In genomic region chr2:213679894-213680293, GRCh38 we compare ENCODE assay signal across 21 cellular contexts.
A peak's percentile ranks its signal among the peaks of the same experiment; 100 is the strongest.
DNase-seq lines count a peak whose midpoint lies in the region; ATAC-seq and TF ChIP-seq lines count a peak whose summit lies in the region.
"Had no signal": no experiment of that assay in that cellular context is flagged by ENCODE, and none has a peak within 500 bp of the region (broad histone marks: within the 10 kb centered on the region; RNA-seq: fewer than 3 reads in every experiment).

No MANE protein-coding gene starts in this region.

- no peak overlapping the region for H3K27ac ChIP-seq in naive thymus-derived CD4-positive, alpha-beta T cell (ENCODE audit: low read depth, low read length)
- H3K27ac ChIP-seq: C4-2B had no signal

- H3K9me3 ChIP-seq in naive thymus-derived CD4-positive, alpha-beta T cell (ENCODE audit: control insufficient read depth in 2 of 3, low read length in 3 of 3): no peaks in the 10 kb centered on the region

- no peaks in the 10 kb centered on the region for H3K4me1 Mint-ChIP-seq in stimulated activated memory B cell treated with anti-CD40 and anti-IgM and Interleukin-4, amounts not matched to agents 10 μg/mL and 1 μg/mL and 100 μg/mL, for 72 hours
- peaks cover 0 to 1% (median 0%) of the 10 kb centered on the region in 7 donors for H3K4me1 Mint-ChIP-seq in naive thymus-derived CD4-positive, alpha-beta T cell
- H3K4me1 Mint-ChIP-seq in T-helper 2 cell treated with Interferon-gamma antibody and Interleukin-4, amounts not matched to agents 5 μg/mL and 100 μg/mL, for 36 hours (ENCODE audit: low read depth): no peaks in the 10 kb centered on the region

- H3K27me3 ChIP-seq in naive thymus-derived CD4-positive, alpha-beta T cell (ENCODE audit: control insufficient read depth in 2 of 2, insufficient read depth in 2 of 2, low read length in 2 of 2): no peaks in the 10 kb centered on the region

- DNase-seq in GM12865 (ENCODE audit: low read depth) (peak; percentile 21), germinal center (ENCODE audit: low spot score) (peak; percentile 13), SHP77 treated with DMSO at 0.1 percent for 48 hours (lab: John Stamatoyannopoulos, UW) (no peak), T-helper 2 cell (no peak)
- DNase-seq in naive thymus-derived CD4-positive, alpha-beta T cell: no peak
- no peak for DNase-seq in T-helper 2 cell treated with Interferon-gamma antibody and Interleukin-4, amounts not matched to agents 5 μg/mL and 100 μg/mL, for 36 hours (ENCODE audit: low spot score)
- DNase-seq: ACHN; AML-193; Calu3; CD4-positive, alpha-beta T cell; DMS79 treated with DMSO at 0.1 percent for 48 hours; EL; GOT3; H7; HFFc6; IMR-90 had no signal

- H3K4me3 Mint-ChIP-seq in stimulated activated memory B cell treated with anti-CD40 and anti-IgM and Interleukin-4, amounts not matched to agents 10 μg/mL and 1 μg/mL and 100 μg/mL, for 72 hours: no peak overlapping the region
- H3K4me3 Mint-ChIP-seq in naive thymus-derived CD4-positive, alpha-beta T cell: no peak overlapping the region
- no peak overlapping the region for H3K4me3 Mint-ChIP-seq in T-helper 2 cell treated with Interferon-gamma antibody and Interleukin-4, amounts not matched to agents 5 μg/mL and 100 μg/mL, for 36 hours
- H3K4me3 Mint-ChIP-seq: CD4-positive, alpha-beta T cell; HFFc6 had no signal

- CTCF ChIA-PET in naive thymus-derived CD4-positive, alpha-beta T cell (lab: Charles Lee): no interaction called here

- peak; percentile 54 for ATAC-seq in HG03378 (IDR thresholded peaks at IDR 0.05; ENCODE audit: unreplicated experiment)
- peak; percentile 43 for ATAC-seq in stimulated activated memory B cell treated with anti-CD40 and anti-IgM and Interleukin-4, amounts not matched to agents 10 μg/mL and 1 μg/mL and 100 μg/mL, for 72 hours
- ATAC-seq in naive thymus-derived CD4-positive, alpha-beta T cell: no peak
- ATAC-seq: HCT116, K562 had no signal

- H3K36me3 Mint-ChIP-seq in stimulated activated memory B cell treated with anti-CD40 and anti-IgM and Interleukin-4, amounts not matched to agents 10 μg/mL and 1 μg/mL and 100 μg/mL, for 72 hours: no peaks in the 10 kb centered on the region
- H3K36me3 Mint-ChIP-seq in naive thymus-derived CD4-positive, alpha-beta T cell: peaks cover 0 to 5% (median 0%) of the 10 kb centered on the region in 5 donors
- H3K36me3 Mint-ChIP-seq in T-helper 2 cell treated with Interferon-gamma antibody and Interleukin-4, amounts not matched to agents 5 μg/mL and 100 μg/mL, for 36 hours (ENCODE audit: low read depth): no peaks in the 10 kb centered on the region

- intact Hi-C loops in naive thymus-derived CD4-positive, alpha-beta T cell (cut with micrococcal nuclease): no loop called here

- no peak overlapping the region for H3K4me3 ChIP-seq in GM12865 (ENCODE audit: low read depth, low read length)
- H3K4me3 ChIP-seq in naive thymus-derived CD4-positive, alpha-beta T cell (ENCODE audit: low read length): no peak overlapping the region
- H3K4me3 ChIP-seq: K562 had no signal

- no peak overlapping the region for H3K27ac Mint-ChIP-seq in stimulated activated memory B cell treated with anti-CD40 and anti-IgM and Interleukin-4, amounts not matched to agents 10 μg/mL and 1 μg/mL and 100 μg/mL, for 72 hours
- H3K27ac Mint-ChIP-seq in naive thymus-derived CD4-positive, alpha-beta T cell: no peak overlapping the region
- H3K27ac Mint-ChIP-seq in T-helper 2 cell treated with Interferon-gamma antibody and Interleukin-4, amounts not matched to agents 5 μg/mL and 100 μg/mL, for 36 hours: no peak overlapping the region
- H3K27ac Mint-ChIP-seq: CD4-positive, alpha-beta T cell; HFFc6 had no signal

- POLR2A ChIA-PET in naive thymus-derived CD4-positive, alpha-beta T cell (lab: Charles Lee): no interaction called here

- H3K9me3 Mint-ChIP-seq in stimulated activated memory B cell treated with anti-CD40 and anti-IgM and Interleukin-4, amounts not matched to agents 10 μg/mL and 1 μg/mL and 100 μg/mL, for 72 hours: no peaks in the 10 kb centered on the region
- H3K9me3 Mint-ChIP-seq in naive thymus-derived CD4-positive, alpha-beta T cell: peaks cover 0 to 8% (median 0%) of the 10 kb centered on the region in 11 donors
- H3K9me3 Mint-ChIP-seq in T-helper 2 cell treated with Interferon-gamma antibody and Interleukin-4, amounts not matched to agents 5 μg/mL and 100 μg/mL, for 36 hours: no peaks in the 10 kb centered on the region
- H3K9me3 Mint-ChIP-seq: CD4-positive, alpha-beta T cell had no signal

- no peaks in the 10 kb centered on the region for H3K4me1 ChIP-seq in naive thymus-derived CD4-positive, alpha-beta T cell (ENCODE audit: control insufficient read depth in 2 of 2, insufficient read depth in 2 of 2, low read length in 2 of 2)

- H3K27me3 Mint-ChIP-seq in stimulated activated memory B cell treated with anti-CD40 and anti-IgM and Interleukin-4, amounts not matched to agents 10 μg/mL and 1 μg/mL and 100 μg/mL, for 72 hours: no peaks in the 10 kb centered on the region
- H3K27me3 Mint-ChIP-seq in naive thymus-derived CD4-positive, alpha-beta T cell: no peaks in the 10 kb centered on the region
- H3K27me3 Mint-ChIP-seq in T-helper 2 cell treated with Interferon-gamma antibody and Interleukin-4, amounts not matched to agents 5 μg/mL and 100 μg/mL, for 36 hours (ENCODE audit: low read depth): no peaks in the 10 kb centered on the region
- H3K27me3 Mint-ChIP-seq: CD4-positive, alpha-beta T cell had no signal

- H3K36me3 ChIP-seq in naive thymus-derived CD4-positive, alpha-beta T cell (ENCODE audit: control insufficient read depth in 2 of 3, insufficient read depth in 3 of 3, low read length in 3 of 3): no peaks in the 10 kb centered on the region

- no peak for TF ChIP-seq CTCF in GM12865 (IDR thresholded peaks at IDR 0.05; ENCODE audit: insufficient read depth, low read depth, low read length, missing control alignments)

Comparison
In these comparisons a context has a peak if more than half of its experiments do, and no peak if none do; other contexts are left out.
1. DNase-seq: peak in GM12865 (single experiment) and germinal center (single experiment); none in naive thymus-derived CD4-positive, alpha-beta T cell (0 of 9), SHP77 treated with DMSO at 0.1 percent for 48 hours (single experiment), T-helper 2 cell (0 of 5) and T-helper 2 cell treated with Interferon-gamma antibody and Interleukin-4, amounts not matched to agents 5 μg/mL and 100 μg/mL, for 36 hours (single experiment).